In the genomic region with DNA sequence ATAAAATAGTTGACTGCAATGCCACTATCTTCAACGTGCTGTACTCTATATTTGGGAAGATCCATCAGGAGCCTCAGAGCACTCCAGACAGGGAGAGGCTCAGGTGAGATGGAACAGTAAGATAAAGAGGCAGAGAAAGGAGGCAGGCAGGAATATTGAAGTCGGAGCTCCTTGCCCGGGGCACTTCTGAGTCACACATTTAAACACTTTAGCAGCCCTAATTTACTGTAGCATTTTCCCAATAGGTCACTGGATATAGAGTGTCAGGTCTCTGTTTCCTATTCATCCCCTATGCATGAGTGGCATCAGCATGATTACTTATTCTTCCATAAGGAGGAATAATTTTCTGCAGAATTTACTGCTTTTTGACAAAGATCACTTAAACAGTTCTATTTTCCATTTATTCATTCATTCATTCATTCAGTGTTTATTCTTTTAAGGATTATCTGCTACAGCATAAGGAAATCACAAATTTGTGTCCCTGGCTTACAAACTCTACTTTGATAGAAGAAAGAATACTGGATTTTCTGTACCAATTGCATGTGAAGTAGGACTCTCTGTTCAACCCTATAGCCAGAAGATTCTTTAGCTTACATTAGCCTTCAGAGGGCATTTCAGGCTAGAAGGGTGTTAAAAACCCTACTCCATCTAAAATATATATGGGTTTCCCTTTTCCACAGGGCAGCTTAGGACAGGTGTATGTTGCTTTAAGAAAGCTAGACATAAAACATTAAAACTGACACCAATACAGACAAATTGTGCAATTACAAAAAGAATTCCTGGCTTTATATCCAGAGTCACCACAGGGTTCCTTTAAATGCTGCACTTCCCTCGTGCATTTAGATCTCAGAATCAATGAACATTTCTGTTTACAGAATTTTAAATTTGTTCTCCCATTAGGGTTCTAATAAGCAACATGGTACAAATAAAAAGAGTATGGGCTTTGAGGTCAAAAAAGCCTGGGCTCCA, we compare ENCODE assay signal across 14 cellular contexts.
A peak's percentile ranks its signal among the peaks of the same experiment; 100 is the strongest.
DNase-seq lines count a peak whose midpoint lies in the region; ATAC-seq, FAIRE-seq and TF ChIP-seq lines count a peak whose summit lies in the region.
"Had no signal": no experiment of that assay in that cellular context is flagged by ENCODE, and none has a peak within 500 bp of the region (broad histone marks: within the 10 kb centered on the region; RNA-seq: fewer than 3 reads in every experiment).

No MANE protein-coding gene starts in this region.

- TF ChIP-seq RAD21 in liver (IDR thresholded peaks at IDR 0.05): no peak

- DNase-seq in right lobe of liver (no peak), NCI-H748 treated with DMSO at 0.1 percent for 48 hours (lab: John Stamatoyannopoulos, UW) (peak; percentile 51), choroid plexus epithelial cell (ENCODE audit: low read depth) (peak; percentile 63), urothelium cell line (ENCODE audit: low spot score) (no peak), activated T-cell treated with anti-CD3 and anti-CD28 coated beads for 4 hours (no peak), NCI-H1694 (lab: John Stamatoyannopoulos, UW) (no peak), KBM-7 (no peak)
- DNase-seq: activated gamma-delta T cell treated with Interleukin-2 at 50 U/mL for 16 hours; H7; NCI-H187 treated with DMSO at 0.1 percent for 48 hours; NK-92 treated with Interleukin-12 subunit alpha and Interleukin-12 subunit beta, amount 100 ng/mL, for 24 hours; small intestine had no signal

- H3K9ac ChIP-seq in liver (ENCODE audit: low read depth in 1 of 2, low read length in 2 of 2): no peak overlapping the region

- no peak for TF ChIP-seq POLR2A in right lobe of liver (IDR thresholded peaks at IDR 0.05)

- WGBS in liver: 74% methylated on average over 4 of the region's 4 CpGs
- WGBS in right lobe of liver (ENCODE audit: insufficient coverage, low coverage, low lambda C conversion rate, missing lambda C conversion rate): 68% methylated on average over 4 of the region's 4 CpGs

- peaks cover 8 to 25% (median 16%) of the 10 kb centered on the region in 4 donors for H3K4me1 ChIP-seq in liver (ENCODE audit: control insufficient read depth in 4 of 4, insufficient read depth in 4 of 4, low read length in 3 of 4)
- peaks cover 0 to 39% (median 10%) of the 10 kb centered on the region in 4 donors for H3K4me1 ChIP-seq in right lobe of liver

- in situ Hi-C loops in KBM-7 (cut with MboI; ENCODE audit: low pct_unique_long_range_greater_than_20kb, low sequenced_read_pairs): no loop called here

- intact Hi-C loops in right lobe of liver (cut with DNase I): no loop called here

- no peak for FAIRE-seq in urothelium cell line (lab: Jason Lieb, UNC)
- FAIRE-seq: D721Med, small intestine had no signal

- no peaks in the 10 kb centered on the region for H3K27me3 ChIP-seq in liver (ENCODE audit: control insufficient read depth in 4 of 4, insufficient read depth in 4 of 4, low read length in 3 of 4)
- no peaks in the 10 kb centered on the region for H3K27me3 ChIP-seq in right lobe of liver

- TF ChIP-seq CTCF in liver (IDR thresholded peaks at IDR 0.05; ENCODE audit: low read depth, low read length, missing input control): no peak
- TF ChIP-seq CTCF in right lobe of liver (IDR thresholded peaks at IDR 0.05): no peak
- TF ChIP-seq CTCF in choroid plexus epithelial cell (conservative IDR thresholded peaks at IDR 0.05; ENCODE audit: low read depth, low read length): no peak

- no peaks in the 10 kb centered on the region for H3K36me3 ChIP-seq in liver (ENCODE audit: control insufficient read depth in 4 of 4, insufficient read depth in 3 of 4, low read depth in 1 of 4, low read length in 3 of 4)
- H3K36me3 ChIP-seq in right lobe of liver: no peaks in the 10 kb centered on the region

- H3K9me3 ChIP-seq in liver (ENCODE audit: control insufficient read depth in 4 of 4, low read length in 3 of 4) (no peaks in the 10 kb centered on the region), right lobe of liver (no peaks in the 10 kb centered on the region)

- ATAC-seq in right lobe of liver: no peak

- H3K27ac ChIP-seq in liver (ENCODE audit: low read depth in 1 of 2, low read length in 2 of 2) (no peak overlapping the region), right lobe of liver (no peak overlapping the region)

- H3K4me3 ChIP-seq in liver (ENCODE audit: low read depth in 1 of 3, low read length in 3 of 3) (no peak overlapping the region), right lobe of liver (no peak overlapping the region), choroid plexus epithelial cell (ENCODE audit: low read depth, low read length) (no peak overlapping the region)

TF ChIP-seq in liver, 16 proteins besides CTCF, POLR2A, EP300 and RAD21:
- TF ChIP-seq HNF4G (IDR thresholded peaks at IDR 0.05) (no peak), YY1 (IDR thresholded peaks at IDR 0.05) (no peak), MAX (IDR thresholded peaks at IDR 0.05) (peak; percentile 10), FOXA2 (IDR thresholded peaks at IDR 0.05) (no peak), JUND (IDR thresholded peaks at IDR 0.05) (no peak)

Comparison
In these comparisons a context has a peak if more than half of its experiments do, and no peak if none do; other contexts are left out.
1. DNase-seq: peak in NCI-H748 treated with DMSO at 0.1 percent for 48 hours (single experiment) and choroid plexus epithelial cell (single experiment); none in right lobe of liver (0 of 3), urothelium cell line (single experiment), activated T-cell treated with anti-CD3 and anti-CD28 coated beads for 4 hours (single experiment), NCI-H1694 (single experiment) and KBM-7 (single experiment).